In the genomic region with DNA sequence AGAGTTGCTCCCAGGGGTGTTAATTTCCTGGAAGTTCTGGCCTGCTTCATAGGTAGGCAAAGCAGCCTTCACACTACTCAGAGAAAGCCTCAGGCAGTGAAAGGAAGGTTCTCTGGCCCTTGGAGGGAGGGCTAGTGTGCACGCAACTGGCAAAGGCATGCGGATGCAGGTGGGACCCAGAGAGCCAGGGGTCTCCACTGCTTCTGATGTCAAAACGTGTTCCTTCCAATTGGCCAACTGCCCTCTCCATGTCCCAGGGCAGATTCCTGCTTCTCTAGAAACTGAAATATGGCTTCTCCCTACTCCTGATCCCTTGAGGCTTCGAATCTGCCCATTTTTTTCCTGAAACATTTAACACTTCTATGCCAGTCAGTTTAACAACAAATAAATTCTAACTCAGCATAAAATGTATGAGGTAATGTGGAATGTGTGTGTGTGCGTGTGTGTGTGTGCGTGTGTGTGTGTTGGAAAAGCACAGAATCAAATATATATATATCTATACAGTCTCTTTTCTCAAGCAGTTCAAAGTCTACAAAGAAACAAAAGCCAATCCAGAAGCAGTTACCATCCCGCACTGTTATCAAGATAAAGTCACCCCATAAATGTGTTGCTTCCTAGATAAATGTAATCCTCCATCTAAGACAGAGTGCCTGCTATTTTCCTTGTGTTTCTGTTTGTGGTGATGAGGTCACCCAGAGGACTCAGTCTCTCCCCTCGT, we compare ENCODE assay signal across 12 cellular contexts.
DNase-seq lines count a peak whose midpoint lies in the region; ATAC-seq and TF ChIP-seq lines count a peak whose summit lies in the region.
"Had no signal": no experiment of that assay in that cellular context is flagged by ENCODE, and none has a peak within 500 bp of the region (broad histone marks: within the 10 kb centered on the region; RNA-seq: fewer than 3 reads in every experiment).

No MANE protein-coding gene starts in this region.

- H3K9me3 ChIP-seq in heart right ventricle (no peaks in the 10 kb centered on the region), right atrium auricular region (no peaks in the 10 kb centered on the region), aorta (ENCODE audit: control insufficient read depth, low read length) (no peaks in the 10 kb centered on the region)

- peaks cover 0 to 11% (median 4%) of the 10 kb centered on the region in 9 donors for H3K4me1 ChIP-seq in heart right ventricle
- H3K4me1 ChIP-seq in right atrium auricular region: peaks cover 0 to 7% of the 10 kb centered on the region in 2 donors
- H3K4me1 ChIP-seq in aorta (ENCODE audit: control insufficient read depth in 1 of 2, insufficient read depth in 2 of 2, low read length in 2 of 2): no peaks in the 10 kb centered on the region

- TF ChIP-seq CTCF in heart right ventricle (IDR thresholded peaks at IDR 0.05) (no peak), right atrium auricular region (IDR thresholded peaks at IDR 0.05) (no peak), astrocyte of the cerebellum (IDR thresholded peaks at IDR 0.05; ENCODE audit: low read depth, low read length, missing control alignments) (no peak), GM13976 (IDR thresholded peaks at IDR 0.05; ENCODE audit: borderline replicate concordance, control extremely low read depth, extremely low read depth, insufficient read depth, missing control alignments) (no peak)

- H3K4me3 ChIP-seq in heart right ventricle: no peak overlapping the region
- no peak overlapping the region for H3K4me3 ChIP-seq in right atrium auricular region
- no peak overlapping the region for H3K4me3 ChIP-seq in astrocyte of the cerebellum (ENCODE audit: low read depth, low read length)
- H3K4me3 ChIP-seq in aorta (ENCODE audit: low read length in 2 of 2): no peak overlapping the region
- H3K4me3 ChIP-seq: skin epidermis had no signal

- intact Hi-C loops in heart right ventricle (cut with DNase I) (no loop called here), left colon (cut with DNase I, micrococcal nuclease) (no loop called here), aorta (cut with DNase I) (no loop called here)

- DNase-seq in heart right ventricle (no peak), right atrium auricular region (ENCODE audit: low spot score) (no peak), astrocyte of the cerebellum (ENCODE audit: low read depth) (peak; percentile 82), left colon (peak; percentile 55 to 71), aorta (no peak), left lobe of liver (ENCODE audit: low spot score) (no peak), GM13976 (ENCODE audit: low spot score) (no peak)
- no peak for DNase-seq in stimulated activated CD4-positive, alpha-beta T cell treated with anti-CD3 and anti-CD28 coated beads, Interleukin-1b, Interleukin-23, amount 100 ng/mL, for 48 hours
- DNase-seq: activated gamma-delta T cell; CD8-positive, alpha-beta T cell; T-helper 17 cell had no signal

- 63 to 78% methylated on average over 8 of the region's 8 CpGs for whole genome bisulfite sequencing in heart right ventricle, 2 donors
- 40 to 48% methylated on average over 8 of the region's 8 CpGs for WGBS in aorta, 2 donors

- ATAC-seq in heart right ventricle (peak in 5 of 8 donors; percentile 21 to 54 (median 31)), left colon (peak; percentile 88), aorta (ENCODE audit: low FRiP score) (peak; percentile 44), left lobe of liver (no peak)
- ATAC-seq: CD8-positive, alpha-beta T cell; T-helper 17 cell had no signal

- H3K27me3 ChIP-seq in heart right ventricle (no peaks in the 10 kb centered on the region), right atrium auricular region (no peaks in the 10 kb centered on the region), aorta (ENCODE audit: control insufficient read depth in 1 of 2, insufficient read depth in 2 of 2, low read length in 1 of 2) (no peaks in the 10 kb centered on the region)

- H3K36me3 ChIP-seq in heart right ventricle: no peaks in the 10 kb centered on the region
- H3K36me3 ChIP-seq in right atrium auricular region: no peaks in the 10 kb centered on the region
- H3K36me3 ChIP-seq in aorta (ENCODE audit: control insufficient read depth in 1 of 2, insufficient read depth in 2 of 2, low read length in 1 of 2): no peaks in the 10 kb centered on the region

- in situ Hi-C loops in astrocyte of the cerebellum (cut with HindIII; ENCODE audit: low sequenced_read_pairs): no loop called here
- in situ Hi-C loops in GM13976 (cut with MboI; ENCODE audit: low sequenced_read_pairs, unreplicated experiment): no loop called here

- H3K27ac ChIP-seq in heart right ventricle (no peak overlapping the region), right atrium auricular region (peak overlapping the region in 1 of 2 donors; percentile 3), aorta (ENCODE audit: low read depth in 1 of 2, low read length in 2 of 2) (no peak overlapping the region)

Comparison
In these comparisons a context has a peak if more than half of its experiments do, and no peak if none do; other contexts are left out.
1. DNase-seq: peak in astrocyte of the cerebellum (single experiment) and left colon (2 of 2); none in heart right ventricle (0 of 2), right atrium auricular region (single experiment), aorta (0 of 2), stimulated activated CD4-positive, alpha-beta T cell treated with anti-CD3 and anti-CD28 coated beads, Interleukin-1b, Interleukin-23, amount 100 ng/mL, for 48 hours (single experiment), left lobe of liver (single experiment) and GM13976 (single experiment).